2 cellular contexts compared by ENCODE assay signal in the genomic region with DNA sequence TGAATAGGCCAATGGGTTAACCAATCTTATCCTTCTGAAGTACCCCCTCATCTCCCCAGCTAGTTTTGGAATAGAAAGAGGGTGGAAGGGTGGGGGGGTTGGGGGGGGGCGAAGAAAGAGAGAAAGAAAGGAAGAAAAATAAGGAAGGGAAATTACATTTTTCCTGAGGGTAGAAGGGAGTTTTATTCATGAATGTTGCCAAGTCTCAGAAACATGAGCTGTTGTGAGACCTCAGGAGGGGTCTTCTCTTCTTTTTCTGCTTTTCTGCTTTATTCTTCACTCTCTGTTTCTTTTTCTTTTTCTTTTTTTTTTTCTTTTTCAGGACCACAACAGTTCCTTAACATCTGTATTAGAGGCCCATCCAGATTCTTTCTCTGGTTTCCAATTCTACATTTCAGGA.
TF ChIP-seq lines count a peak whose summit lies in the region.

No MANE protein-coding gene starts in this region.

TF ChIP-seq in HepG2, 621 proteins besides CTCF, POLR2A, EP300 and RAD21:
- TF ChIP-seq CENPX (CRISPR knock-in tag; IDR thresholded peaks at IDR 0.05) (no peak), HNRNPK (IDR thresholded peaks at IDR 0.05; ENCODE audit: low read depth, low read length, poor library complexity, severe bottlenecking) (peak; percentile 91)

TF ChIP-seq in K562, 482 proteins besides CTCF, POLR2A, EP300 and RAD21:
- peak; percentile 30 for TF ChIP-seq PCBP2 (IDR thresholded peaks at IDR 0.05; ENCODE audit: low read depth, low read length, poor library complexity, severe bottlenecking)
- TF ChIP-seq, protein P1, sequence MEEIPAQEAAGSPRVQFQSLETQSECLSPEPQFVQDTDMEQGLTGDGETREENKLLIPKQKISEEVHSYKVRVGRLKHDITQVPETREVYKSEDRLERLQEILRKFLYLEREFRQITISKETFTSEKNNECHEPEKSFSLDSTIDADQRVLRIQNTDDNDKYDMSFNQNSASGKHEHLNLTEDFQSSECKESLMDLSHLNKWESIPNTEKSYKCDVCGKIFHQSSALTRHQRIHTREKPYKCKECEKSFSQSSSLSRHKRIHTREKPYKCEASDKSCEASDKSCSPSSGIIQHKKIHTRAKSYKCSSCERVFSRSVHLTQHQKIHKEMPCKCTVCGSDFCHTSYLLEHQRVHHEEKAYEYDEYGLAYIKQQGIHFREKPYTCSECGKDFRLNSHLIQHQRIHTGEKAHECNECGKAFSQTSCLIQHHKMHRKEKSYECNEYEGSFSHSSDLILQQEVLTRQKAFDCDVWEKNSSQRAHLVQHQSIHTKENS (CRISPR knock-in tag; IDR thresholded peaks at IDR 0.05), result no peak
- no peak for TF ChIP-seq ZBTB7A (IDR thresholded peaks at IDR 0.05; ENCODE audit: borderline replicate concordance, control insufficient read depth, low read depth, low read length)
- peak; percentile 88 for TF ChIP-seq HNRNPK (IDR thresholded peaks at IDR 0.05; ENCODE audit: low read depth, low read length, poor library complexity, severe bottlenecking)
- TF ChIP-seq PHB2 (IDR thresholded peaks at IDR 0.05; ENCODE audit: low read depth), result no peak
- TF ChIP-seq NFATC3 (IDR thresholded peaks at IDR 0.05), result no peak
- no peak for TF ChIP-seq DPF2 (IDR thresholded peaks at IDR 0.05)
- no peak for TF ChIP-seq POU5F1 (IDR thresholded peaks at IDR 0.05; ENCODE audit: borderline replicate concordance, low read depth, low read length, partially characterized antibody)
- TF ChIP-seq, protein P2, sequence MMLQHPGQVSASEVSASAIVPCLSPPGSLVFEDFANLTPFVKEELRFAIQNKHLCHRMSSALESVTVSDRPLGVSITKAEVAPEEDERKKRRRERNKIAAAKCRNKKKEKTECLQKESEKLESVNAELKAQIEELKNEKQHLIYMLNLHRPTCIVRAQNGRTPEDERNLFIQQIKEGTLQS (IDR thresholded peaks at IDR 0.05), result no peak
- TF ChIP-seq, protein P2 (CRISPR knock-in tag; conservative IDR thresholded peaks at IDR 0.05), result no peak
- TF ChIP-seq TRIM28 (IDR thresholded peaks at IDR 0.05), result no peak
- no peak for TF ChIP-seq ZKSCAN1 (IDR thresholded peaks at IDR 0.05; ENCODE audit: low read depth, low read length)
- no peak for TF ChIP-seq ZNF79 (CRISPR knock-in tag; IDR thresholded peaks at IDR 0.05; ENCODE audit: low read depth)
- TF ChIP-seq, protein P3, sequence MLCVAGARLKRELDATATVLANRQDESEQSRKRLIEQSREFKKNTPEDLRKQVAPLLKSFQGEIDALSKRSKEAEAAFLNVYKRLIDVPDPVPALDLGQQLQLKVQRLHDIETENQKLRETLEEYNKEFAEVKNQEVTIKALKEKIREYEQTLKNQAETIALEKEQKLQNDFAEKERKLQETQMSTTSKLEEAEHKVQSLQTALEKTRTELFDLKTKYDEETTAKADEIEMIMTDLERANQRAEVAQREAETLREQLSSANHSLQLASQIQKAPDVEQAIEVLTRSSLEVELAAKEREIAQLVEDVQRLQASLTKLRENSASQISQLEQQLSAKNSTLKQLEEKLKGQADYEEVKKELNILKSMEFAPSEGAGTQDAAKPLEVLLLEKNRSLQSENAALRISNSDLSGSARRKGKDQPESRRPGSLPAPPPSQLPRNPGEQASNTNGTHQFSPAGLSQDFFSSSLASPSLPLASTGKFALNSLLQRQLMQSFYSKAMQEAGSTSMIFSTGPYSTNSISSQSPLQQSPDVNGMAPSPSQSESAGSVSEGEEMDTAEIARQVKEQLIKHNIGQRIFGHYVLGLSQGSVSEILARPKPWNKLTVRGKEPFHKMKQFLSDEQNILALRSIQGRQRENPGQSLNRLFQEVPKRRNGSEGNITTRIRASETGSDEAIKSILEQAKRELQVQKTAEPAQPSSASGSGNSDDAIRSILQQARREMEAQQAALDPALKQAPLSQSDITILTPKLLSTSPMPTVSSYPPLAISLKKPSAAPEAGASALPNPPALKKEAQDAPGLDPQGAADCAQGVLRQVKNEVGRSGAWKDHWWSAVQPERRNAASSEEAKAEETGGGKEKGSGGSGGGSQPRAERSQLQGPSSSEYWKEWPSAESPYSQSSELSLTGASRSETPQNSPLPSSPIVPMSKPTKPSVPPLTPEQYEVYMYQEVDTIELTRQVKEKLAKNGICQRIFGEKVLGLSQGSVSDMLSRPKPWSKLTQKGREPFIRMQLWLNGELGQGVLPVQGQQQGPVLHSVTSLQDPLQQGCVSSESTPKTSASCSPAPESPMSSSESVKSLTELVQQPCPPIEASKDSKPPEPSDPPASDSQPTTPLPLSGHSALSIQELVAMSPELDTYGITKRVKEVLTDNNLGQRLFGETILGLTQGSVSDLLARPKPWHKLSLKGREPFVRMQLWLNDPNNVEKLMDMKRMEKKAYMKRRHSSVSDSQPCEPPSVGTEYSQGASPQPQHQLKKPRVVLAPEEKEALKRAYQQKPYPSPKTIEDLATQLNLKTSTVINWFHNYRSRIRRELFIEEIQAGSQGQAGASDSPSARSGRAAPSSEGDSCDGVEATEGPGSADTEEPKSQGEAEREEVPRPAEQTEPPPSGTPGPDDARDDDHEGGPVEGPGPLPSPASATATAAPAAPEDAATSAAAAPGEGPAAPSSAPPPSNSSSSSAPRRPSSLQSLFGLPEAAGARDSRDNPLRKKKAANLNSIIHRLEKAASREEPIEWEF (CRISPR knock-in tag; IDR thresholded peaks at IDR 0.05), result no peak
- TF ChIP-seq TCF7 (IDR thresholded peaks at IDR 0.05; ENCODE audit: borderline replicate concordance), result no peak
TF ChIP-seq in K562: peak in this region for 2.
